In the genomic region with DNA sequence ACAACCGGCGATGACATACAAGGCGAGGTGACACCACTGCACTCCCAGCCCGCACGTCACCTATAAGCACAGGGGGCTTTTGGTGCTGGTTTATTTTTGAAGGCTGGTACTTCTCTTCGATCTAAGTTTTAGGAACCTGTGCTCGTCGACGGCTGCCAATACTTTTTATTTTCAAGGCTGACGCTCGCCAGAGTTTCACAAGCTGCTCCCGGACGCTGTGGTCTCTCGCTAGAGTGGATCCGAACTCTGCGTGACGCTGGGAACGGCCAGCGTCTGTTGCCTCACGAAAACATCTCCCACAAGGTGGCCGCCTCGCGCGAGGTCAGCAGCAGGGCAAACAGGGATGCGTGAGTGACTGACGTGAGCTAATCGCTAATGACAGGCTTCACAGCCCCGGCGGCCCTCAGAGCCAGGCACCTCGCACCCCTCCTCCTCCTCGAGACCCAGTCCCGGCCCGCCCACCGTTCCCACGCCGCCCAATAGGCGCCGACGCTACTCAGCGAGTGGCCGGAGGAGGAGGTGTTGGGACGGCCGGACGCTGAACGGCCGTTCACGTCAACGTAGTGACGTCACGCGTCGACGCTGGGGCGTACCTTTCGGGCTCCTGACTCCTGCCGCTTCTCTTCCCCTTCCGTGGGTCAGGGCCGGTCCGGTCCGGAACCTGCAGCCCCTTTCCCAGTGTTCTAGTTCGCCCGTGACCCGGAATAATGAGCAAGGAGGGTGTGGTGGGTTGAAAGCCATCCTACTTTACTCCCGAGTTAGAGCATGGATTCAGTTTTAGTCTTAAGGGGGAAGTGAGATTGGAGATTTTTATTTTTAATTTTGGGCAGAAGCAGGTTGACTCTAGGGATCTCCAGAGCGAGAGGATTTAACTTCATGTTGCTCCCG, we compare ENCODE assay signal across 8 cellular contexts. TPM values are rescaled to one million over a fixed set of nuclear protein-coding genes. Genes with fewer than 3 reads are reported as not detected.
DNase-seq lines count a peak whose midpoint lies in the region; ATAC-seq, FAIRE-seq and TF ChIP-seq lines count a peak whose summit lies in the region.

A gene (plus strand): TSS at position 621 of the 888 bp plus-strand sequence. CDS start 15,351 bp downstream, outside the sequence.

- H3K9ac ChIP-seq in HepG2 (ENCODE audit: insufficient read depth, low read depth, low read length): peak within 1 kb of the TSS; percentile 96

- peak; percentile 57 for TF ChIP-seq CTCF in HepG2 (CRISPR knock-in tag; IDR thresholded peaks at IDR 0.05)

- intact Hi-C loops in activated CD4-positive, alpha-beta memory T cell treated with anti-CD3 and anti-CD28 coated beads for 36 hours (cut with micrococcal nuclease): loop anchor here (1.0 to 10.0 kb wide), 3 partner anchors 40 to 1135 kb away; a partner anchor contains a TSS
- intact Hi-C loops in HepG2 (cut with micrococcal nuclease; ENCODE audit: unreplicated experiment): loop anchor here (1.0 to 10.0 kb wide), 4 partner anchors 41 to 465 kb away; a partner anchor contains a TSS

- H3K27me3 ChIP-seq in HepG2 (ENCODE audit: control insufficient read depth in 1 of 2, insufficient read depth in 2 of 2, low read length in 2 of 2): no peaks in the 10 kb centered on the region

- no peaks in the 10 kb centered on the region for H3K9me3 ChIP-seq in HepG2 (ENCODE audit: low read length)

- H4K20me1 ChIP-seq in HepG2 (ENCODE audit: insufficient read depth, low read length): no peaks in the 10 kb centered on the region; the same call in 1 of the 2 replicates

- peak within 1 kb of the TSS; percentile 86 for H3K27ac ChIP-seq in HepG2 (ENCODE audit: extremely low read length, insufficient read depth, low read length)

- 0 out of 2 replicates have a peak, but pooled peaks have one; percentile 7 for TF ChIP-seq RAD21 in HepG2 (CRISPR knock-in tag; IDR thresholded peaks at IDR 0.05)

- in situ Hi-C loops in HepG2 (cut with HindIII; ENCODE audit: extremely low pct_ligation_motif_present, low pct_unique_long_range_greater_than_20kb): loop anchor here (5.0 to 25.0 kb wide), 3 partner anchors 42 to 467 kb away; a partner anchor contains a TSS

- H3K27me3 Mint-ChIP-seq in activated CD4-positive, alpha-beta memory T cell treated with anti-CD3 and anti-CD28 coated beads for 36 hours: no peaks in the 10 kb centered on the region

- peak within 1 kb of the TSS; percentile 96 for H3K4me3 Mint-ChIP-seq in activated CD4-positive, alpha-beta memory T cell treated with anti-CD3 and anti-CD28 coated beads for 36 hours

- TF ChIP-seq EP300 in HepG2 (IDR thresholded peaks at IDR 0.05; ENCODE audit: low read depth in 2 of 2, low read length in 2 of 2) (no peak), HepG2 (CRISPR knock-in tag; IDR thresholded peaks at IDR 0.05; ENCODE audit: borderline replicate concordance) (0 out of 2 replicates have a peak, but pooled peaks have one; percentile 29)

- H3K27ac Mint-ChIP-seq in activated CD4-positive, alpha-beta memory T cell treated with anti-CD3 and anti-CD28 coated beads for 36 hours: peak within 1 kb of the TSS; percentile 98

- peaks cover 60% of the 10 kb centered on the region for H3K4me1 Mint-ChIP-seq in activated CD4-positive, alpha-beta memory T cell treated with anti-CD3 and anti-CD28 coated beads for 36 hours (ENCODE audit: low read depth)

- peak within 1 kb of the TSS; percentile 45 for H2AFZ ChIP-seq in HepG2 (ENCODE audit: low read length)

- ATAC-seq in GM19438 (IDR thresholded peaks at IDR 0.05; ENCODE audit: low read depth, unreplicated experiment) (peak; percentile 87), HG03575 (IDR thresholded peaks at IDR 0.05; ENCODE audit: extremely low read depth, insufficient number of reproducible peaks, low FRiP score, unreplicated experiment) (peak; percentile 63), HepG2 (peak; percentile 96)

- H3K36me3 Mint-ChIP-seq in activated CD4-positive, alpha-beta memory T cell treated with anti-CD3 and anti-CD28 coated beads for 36 hours: no peaks in the 10 kb centered on the region

- H3K4me1 ChIP-seq in HepG2 (ENCODE audit: insufficient read depth, low read length): peaks cover 55% of the 10 kb centered on the region

- TF ChIP-seq POLR2A in HepG2 (IDR thresholded peaks at IDR 0.05; ENCODE audit: insufficient read depth in 1 of 2, low read depth in 2 of 2, low read length in 2 of 2): peak; percentile 83 to 89

- H3K4me2 ChIP-seq in HepG2 (ENCODE audit: low read depth, low read length): peak within 1 kb of the TSS; percentile 96

- H3K36me3 ChIP-seq in HepG2 (replicated peaks in 1 of 2; ENCODE audit: control insufficient read depth in 1 of 2, insufficient read depth in 2 of 2, low read length in 2 of 2): no peaks in the 10 kb centered on the region

- under 1% methylated on average over 29 of the region's 66 CpGs for WGBS in HepG2 (ENCODE audit: low lambda C conversion rate)

- BruUV-seq in HepG2 (replicated peaks; lab: Mats Ljungman, UMichigan): no TSS peak

- H3K4me3 ChIP-seq in HepG2 (replicated peaks in 1 of 3; ENCODE audit: insufficient read depth in 1 of 3, low read depth in 2 of 3, low read length in 3 of 3): peak within 1 kb of the TSS; percentile 79 to 84 (median 80)

- POLR2A ChIA-PET in activated CD4-positive, alpha-beta memory T cell treated with anti-CD3 and anti-CD28 coated beads for 36 hours (lab: Charles Lee): interaction anchor here (1.5 to 2.1 kb wide), 2 partner anchors 9 to 40 kb away, joined by 8 to 9 read pairs; no protein-coding TSS in a partner anchor
- POLR2A ChIA-PET in HepG2 (lab: Yijun Ruan, JAX): interaction anchor here (0.7 to 1.7 kb wide), 6 partner anchors 8 to 406 kb away, joined by 3 to 10 read pairs (median 4); a partner anchor contains a TSS

- peak; percentile 89 for FAIRE-seq in HepG2 (lab: Jason Lieb, UNC)

- CTCF ChIA-PET in activated CD4-positive, alpha-beta memory T cell treated with anti-CD3 and anti-CD28 coated beads for 36 hours (lab: Charles Lee): interaction anchor here (0.7 to 2.4 kb wide), 7 partner anchors 8 to 407 kb away, joined by 3 to 18 read pairs (median 4); no protein-coding TSS in a partner anchor
- CTCF ChIA-PET in HepG2 (lab: Yijun Ruan, JAX; ENCODE audit: low intra/inter-chr PET ratio, low total read pairs): no interaction called here

- H3K79me2 ChIP-seq in HepG2 (ENCODE audit: insufficient read depth, low read length): peaks cover 40% of the 10 kb centered on the region

- peak; percentile 99 for DNase-seq in CD1c-positive myeloid dendritic cell (ENCODE audit: extremely low spot score)
- peak; percentile 93 for DNase-seq in NCI-H82 treated with DMSO at 0.1 percent for 48 hours (lab: John Stamatoyannopoulos, UW; ENCODE audit: unreplicated experiment)
- DNase-seq in activated CD4-positive, alpha-beta memory T cell treated with anti-CD3 and anti-CD28 coated beads for 36 hours: peak; percentile 94
- DNase-seq in dermis microvascular lymphatic vessel endothelial cell (ENCODE audit: low read depth in 2 of 2): peak; percentile 97 to 99
- peak; percentile 94 for DNase-seq in HepG2 (ENCODE audit: low spot score)
- DNase-seq in stimulated activated CD4-positive, alpha-beta T cell treated with anti-CD3 and anti-CD28 coated beads, Interleukin-4, amount 100 ng/mL, for 1 hour: peak; percentile 89

- H3K9me3 Mint-ChIP-seq in activated CD4-positive, alpha-beta memory T cell treated with anti-CD3 and anti-CD28 coated beads for 36 hours: no peaks in the 10 kb centered on the region

TF ChIP-seq in HepG2, 621 proteins besides CTCF, POLR2A, EP300 and RAD21 (continues in another document):
- TF ChIP-seq PAX8 (CRISPR knock-in tag; IDR thresholded peaks at IDR 0.05; ENCODE audit: borderline replicate concordance) (no peak), ZNF839 (CRISPR knock-in tag; IDR thresholded peaks at IDR 0.05; ENCODE audit: borderline replicate concordance) (no peak), BHLHE40 (IDR thresholded peaks at IDR 0.05; ENCODE audit: low read length) (peak; percentile 68), DNMT1 (CRISPR knock-in tag; IDR thresholded peaks at IDR 0.05) (peak; percentile 88; the same call in 1 of the 2 replicates), ZNF484 (CRISPR knock-in tag; IDR thresholded peaks at IDR 0.05; ENCODE audit: borderline replicate concordance, low read depth) (no peak), CCDC6 (CRISPR knock-in tag; IDR thresholded peaks at IDR 0.05) (peak; percentile 85), NFRKB (IDR thresholded peaks at IDR 0.05) (no peak), GFI1 (CRISPR knock-in tag; IDR thresholded peaks at IDR 0.05; ENCODE audit: borderline replicate concordance) (no peak; the same call in 1 of the 2 replicates), TARDBP (CRISPR knock-in tag; IDR thresholded peaks at IDR 0.05) (peak; percentile 87; the same call in 1 of the 2 replicates), SRSF1 (optimal IDR thresholded peaks at IDR 0.05; ENCODE audit: low read depth, low read length) (no peak), HMG20B (CRISPR knock-in tag; conservative IDR thresholded peaks at IDR 0.05) (no peak)

RNA-seq across cellular contexts. Expression of the gene that starts here (rescaled TPM):
- total RNA-seq in activated CD4-positive, alpha-beta memory T cell treated with anti-CD3 and anti-CD28 coated beads for 36 hours: 10 to 100 TPM; 17.3 to 18.6 TPM
- total RNA-seq in dermis microvascular lymphatic vessel endothelial cell: 58.3 and 85.6 TPM in 2 replicates
- 21.5 and 23.7 TPM in 2 replicates for total RNA-seq in HepG2 (2016; rRNA removed; fragmentation: Illumina TruSeq; extraction: Trizol)
- 1.6 and 1.9 TPM in 2 replicates for total RNA-seq in HepG2 (2016; cell fraction: cytosol; rRNA removed; fragmentation: Illumina TruSeq; extraction: Trizol; ENCODE audit: low read depth)
- 23.2 and 23.3 TPM in 2 replicates for total RNA-seq in HepG2 (2016; cell fraction: insoluble cytoplasmic fraction; rRNA removed; fragmentation: Illumina TruSeq; extraction: Trizol)
- total RNA-seq in HepG2 (2016; cell fraction: membrane; rRNA removed; fragmentation: Illumina TruSeq; extraction: Trizol): 7.7 and 8.5 TPM in 2 replicates
- 26.7 and 28.7 TPM in 2 replicates for total RNA-seq in HepG2 (2016; cell fraction: nucleus; rRNA removed; fragmentation: Illumina TruSeq; extraction: Trizol)
- 13.6 and 14.2 TPM in 2 replicates for polyA plus RNA-seq in HepG2 (2011; rRNA removed)
- polyA plus RNA-seq in HepG2 (2011; cell fraction: cytosol; rRNA removed): 7.4 and 10.8 TPM in 2 replicates
- polyA plus RNA-seq in HepG2 (2011; cell fraction: nucleus; rRNA removed): 3.4 and 5.1 TPM in 2 replicates
- 14.8 and 17.1 TPM in 2 replicates for polyA plus RNA-seq in HepG2 (2012)
- 0.81 and 0.88 TPM in 2 replicates for polyA plus RNA-seq in HepG2 (2016; cell fraction: cytosol; fragmentation: Illumina TruSeq; extraction: Trizol; ENCODE audit: low read depth)
- polyA plus RNA-seq in HepG2 (2016; cell fraction: insoluble cytoplasmic fraction; fragmentation: Illumina TruSeq; extraction: Trizol; ENCODE audit: low read depth): 11.5 and 13.2 TPM in 2 replicates
- polyA plus RNA-seq in HepG2 (2016; cell fraction: membrane; fragmentation: Illumina TruSeq; extraction: Trizol; ENCODE audit: low read depth): 2.5 and 2.8 TPM in 2 replicates
- polyA plus RNA-seq in HepG2 (2016; cell fraction: nucleus; fragmentation: Illumina TruSeq; extraction: Trizol; ENCODE audit: insufficient read depth, low read depth): 17.6 and 18.8 TPM in 2 replicates
- polyA minus RNA-seq in HepG2 (2011; rRNA and poly(A)+ RNA removed; ENCODE audit: low replicate concordance): 30.0 and 39.3 TPM in 2 replicates
- 18.7 and 23.1 TPM in 2 replicates for polyA minus RNA-seq in HepG2 (2011; cell fraction: cytosol; rRNA and poly(A)+ RNA removed)
- 37.3 and 43.1 TPM in 2 replicates for polyA minus RNA-seq in HepG2 (2011; cell fraction: nucleus; rRNA and poly(A)+ RNA removed)

Comparison
In these comparisons a context has a peak if more than half of its experiments do, and no peak if none do; other contexts are left out.
1. Peak in every context shown above with its lines: DNase-seq, ATAC-seq, H3K4me3 ChIP-seq and H3K27ac ChIP-seq.